5 cellular contexts compared by ENCODE assay signal in genomic region chr1:91243171-91243570, GRCh38.
"Had no signal": no experiment of that assay in that cellular context is flagged by ENCODE, and none has a peak within 500 bp of the region (broad histone marks: within the 10 kb centered on the region; RNA-seq: fewer than 3 reads in every experiment).

No MANE protein-coding gene starts in this region.

- H3K4me3 ChIP-seq: GM23338, K562 had no signal

- DNase-seq: H9, HCEC 1CT, IMR-90 had no signal

- H3K9me3 Mint-ChIP-seq: GM23338, H9 had no signal

- ATAC-seq: GM23338, K562 had no signal

- H3K4me3 Mint-ChIP-seq: GM23338, H9 had no signal

- H3K27ac Mint-ChIP-seq: GM23338, H9 had no signal
